ENCODE assay signal across 18 cellular contexts in the genomic region with DNA sequence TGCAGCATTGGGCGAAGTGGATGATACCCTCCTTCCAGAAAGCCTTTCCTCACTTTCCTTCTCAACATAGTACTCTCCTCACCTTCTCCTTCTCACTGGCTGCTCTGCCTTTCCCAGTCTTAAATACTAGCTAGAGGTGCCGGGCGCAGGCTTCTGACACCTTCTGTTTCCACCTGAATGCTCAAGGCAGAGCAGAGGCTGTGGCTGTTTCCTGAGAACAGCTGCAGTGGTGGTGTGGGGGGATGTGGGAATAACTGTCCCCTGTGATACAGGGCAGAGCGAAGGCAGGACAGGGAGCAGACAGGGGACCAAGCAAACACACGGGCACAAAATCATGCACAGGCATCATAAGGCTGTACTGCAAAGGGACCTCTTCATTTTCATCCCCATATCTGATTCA.
"Had no signal": no experiment of that assay in that cellular context is flagged by ENCODE, and none has a peak within 500 bp of the region (broad histone marks: within the 10 kb centered on the region; RNA-seq: fewer than 3 reads in every experiment).

No MANE protein-coding gene starts in this region.

- H3K9me3 Mint-ChIP-seq: dendritic cell treated with granulocyte-macrophage colony-stimulating factor and Interleukin-4, amounts not matched to agents 40 ng/mL and 50 ng/mL, for 4 days; T-helper 2 cell treated with Interferon-gamma antibody and Interleukin-4, amounts not matched to agents 5 μg/mL and 100 μg/mL, for 36 hours had no signal

- H3K36me3 ChIP-seq: lower lobe of right lung had no signal

- H3K27ac Mint-ChIP-seq: activated CD4-positive, alpha-beta T cell treated with anti-CD3 and anti-CD28 coated beads, Interleukin-2, amount 10 ng/mL, durations not matched to agents 7 days and 5 days; activated naive CD8-positive, alpha-beta T cell; activated T-cell treated with anti-CD3 and anti-CD28 coated beads, Interleukin-2, amount 50 U/mL, for 72 hours; brain; dendritic cell treated with granulocyte-macrophage colony-stimulating factor and Interleukin-4, amounts not matched to agents 40 ng/mL and 50 ng/mL, for 4 days; naive thymus-derived CD4-positive, alpha-beta T cell; T-helper 2 cell treated with Interferon-gamma antibody and Interleukin-4, amounts not matched to agents 5 μg/mL and 100 μg/mL, for 36 hours; type B pancreatic cell had no signal

- H3K4me3 Mint-ChIP-seq: activated CD4-positive, alpha-beta T cell treated with anti-CD3 and anti-CD28 coated beads, Interleukin-2, amount 10 ng/mL, durations not matched to agents 7 days and 5 days; activated naive CD8-positive, alpha-beta T cell; activated T-cell treated with anti-CD3 and anti-CD28 coated beads, Interleukin-2, amount 50 U/mL, for 72 hours; brain; dendritic cell treated with granulocyte-macrophage colony-stimulating factor and Interleukin-4, amounts not matched to agents 40 ng/mL and 50 ng/mL, for 4 days; naive thymus-derived CD4-positive, alpha-beta T cell; T-helper 2 cell treated with Interferon-gamma antibody and Interleukin-4, amounts not matched to agents 5 μg/mL and 100 μg/mL, for 36 hours; type B pancreatic cell had no signal

- H3K4me3 ChIP-seq: lower lobe of right lung, skin epidermis had no signal

- H3K9me3 ChIP-seq: lower lobe of right lung had no signal

- H3K4me1 Mint-ChIP-seq: activated CD4-positive, alpha-beta T cell treated with anti-CD3 and anti-CD28 coated beads, Interleukin-2, amount 10 ng/mL, durations not matched to agents 7 days and 5 days; brain; naive thymus-derived CD4-positive, alpha-beta T cell had no signal

- H3K27me3 Mint-ChIP-seq: dendritic cell treated with granulocyte-macrophage colony-stimulating factor and Interleukin-4, amounts not matched to agents 40 ng/mL and 50 ng/mL, for 4 days; type B pancreatic cell had no signal

- H3K36me3 Mint-ChIP-seq: activated naive CD8-positive, alpha-beta T cell; brain; type B pancreatic cell had no signal

- H3K27ac ChIP-seq: foreskin keratinocyte, lower lobe of right lung had no signal

- DNase-seq: activated CD4-positive, alpha-beta T cell treated with anti-CD3 and anti-CD28 coated beads, Interleukin-2, amount 10 ng/mL, durations not matched to agents 7 days and 5 days; activated CD8-positive, alpha-beta memory T cell treated with anti-CD3 and anti-CD28 coated beads, Interleukin-2, amount 50 U/mL, for 48 hours; activated gamma-delta T cell; activated T-cell treated with anti-CD3 and anti-CD28 coated beads, Interleukin-2, amount 50 U/mL, for 72 hours; effector memory CD4-positive, alpha-beta T cell; left cardiac atrium; lower lobe of right lung; naive thymus-derived CD4-positive, alpha-beta T cell; stimulated activated CD4-positive, alpha-beta T cell treated with anti-CD3 and anti-CD28 coated beads, Interleukin-4, amount 100 ng/mL, for 4 hours; stimulated activated CD8-positive, alpha-beta memory T cell treated with anti-CD3 and anti-CD28 coated beads, Interleukin-4, amount 100 ng/mL, for 48 hours; stimulated activated naive CD8-positive, alpha-beta T cell treated with anti-CD3 and anti-CD28 coated beads, Interleukin-15, Interleukin-2, amounts not matched to agents 100 U/mL and 50 U/mL, for 24 hours had no signal

- H3K4me1 ChIP-seq: lower lobe of right lung had no signal

- H3K27me3 ChIP-seq: foreskin keratinocyte had no signal
